ENCODE assay signal across 2 cellular contexts in genomic region chr15:40353697-40354096, GRCh38.
TF ChIP-seq lines count a peak whose summit lies in the region.

No MANE protein-coding gene starts in this region.

TF ChIP-seq in H1, 55 proteins besides CTCF, POLR2A, EP300 and RAD21:
- TF ChIP-seq MAFK (IDR thresholded peaks at IDR 0.05; ENCODE audit: low read depth, low read length): no peak

TF ChIP-seq in HEK293T, 16 proteins besides CTCF, POLR2A, EP300 and RAD21:
- no peak for TF ChIP-seq FOXK2 (IDR thresholded peaks at IDR 0.05)
